13 cellular contexts compared by ENCODE assay signal in genomic region chr16:2226245-2226793, GRCh38. TPM values are rescaled to one million over a fixed set of nuclear protein-coding genes. Genes with fewer than 3 reads are reported as not detected.
DNase-seq lines count a peak whose midpoint lies in the region; ATAC-seq and TF ChIP-seq lines count a peak whose summit lies in the region.
"Had no signal": no experiment of that assay in that cellular context is flagged by ENCODE, and none has a peak within 500 bp of the region (broad histone marks: within the 10 kb centered on the region; RNA-seq: fewer than 3 reads in every experiment).

No MANE protein-coding gene starts in this region.

- H3K4me3 ChIP-seq in BLaER1 treated with 17β-estradiol and CSF1 and Interleukin-3, amounts not matched to agents 10 nM and 100 nM = peak overlapping the region in 1 of 10 experiments; percentile 31; a peak in 1 of 20 replicates
- no peak overlapping the region for H3K4me3 ChIP-seq in HEK293 (ENCODE audit: low read depth, low read length)
- no peak overlapping the region for H3K4me3 ChIP-seq in adrenal gland
- no peak overlapping the region for H3K4me3 ChIP-seq in esophagus squamous epithelium

- TF ChIP-seq POLR2A in adrenal gland (IDR thresholded peaks at IDR 0.05) (no peak), esophagus squamous epithelium (IDR thresholded peaks at IDR 0.05) (no peak)

- peaks cover 39 to 61% (median 46%) of the 10 kb centered on the region in 11 experiments for H3K36me3 ChIP-seq in BLaER1 treated with 17β-estradiol and CSF1 and Interleukin-3, amounts not matched to agents 10 nM and 100 nM
- peaks cover 0 to 48% of the 10 kb centered on the region in 2 experiments; a peak in 2 of 3 replicates for H3K36me3 ChIP-seq in HEK293 (ENCODE audit: control insufficient read depth in 2 of 2, insufficient read depth in 1 of 2, low read length in 2 of 2)
- peaks cover 0 to 26% of the 10 kb centered on the region in 2 donors for H3K36me3 ChIP-seq in adrenal gland (replicated peaks in 1 of 2)
- peaks cover 18 to 47% (median 21%) of the 10 kb centered on the region in 3 donors for H3K36me3 ChIP-seq in esophagus squamous epithelium

- CTCF ChIA-PET in HEK293 (lab: Yijun Ruan, JAX) = interaction anchor here (0.6 to 0.7 kb wide), 3 partner anchors 29 to 128 kb away, joined by 3 to 5 read pairs (median 4); no protein-coding TSS in a partner anchor

- ATAC-seq in naive B cell (ENCODE audit: low read depth in 2 of 2) = no peak

- H3K4me3 Mint-ChIP-seq in naive B cell = peak overlapping the region in 6 of 8 donors; percentile 8 to 79 (median 20)
- H3K4me3 Mint-ChIP-seq in T-helper 2 cell treated with Interferon-gamma antibody and Interleukin-4, amounts not matched to agents 5 μg/mL and 100 μg/mL, for 36 hours = no peak overlapping the region

- 43 to 67% (median 48%) methylated on average over 7 to 9 of the region's 9 CpGs for WGBS in adrenal gland, 4 donors
- WGBS in esophagus squamous epithelium, 2 donors = 57 to 64% methylated on average over 7 to 8 of the region's 9 CpGs

- TF ChIP-seq CTCF in HEK293 (tag by site-specific recombination; IDR thresholded peaks at IDR 0.05) (no peak), adrenal gland (IDR thresholded peaks at IDR 0.05) (no peak), esophagus squamous epithelium (IDR thresholded peaks at IDR 0.05) (no peak)

- peaks cover 0 to 11% of the 10 kb centered on the region in 2 donors for H3K36me3 Mint-ChIP-seq in naive B cell
- peaks cover 2% of the 10 kb centered on the region for H3K36me3 Mint-ChIP-seq in T-helper 2 cell treated with Interferon-gamma antibody and Interleukin-4, amounts not matched to agents 5 μg/mL and 100 μg/mL, for 36 hours (ENCODE audit: low read depth)

- no peaks in the 10 kb centered on the region for H3K27me3 ChIP-seq in BLaER1 treated with 17β-estradiol and CSF1 and Interleukin-3, amounts not matched to agents 10 nM and 100 nM
- H3K27me3 ChIP-seq in adrenal gland (no peaks in the 10 kb centered on the region), esophagus squamous epithelium (no peaks in the 10 kb centered on the region)

- H3K27ac Mint-ChIP-seq in naive B cell = peak overlapping the region in 3 of 6 donors; percentile 58 to 80 (median 68)
- no peak overlapping the region for H3K27ac Mint-ChIP-seq in T-helper 2 cell treated with Interferon-gamma antibody and Interleukin-4, amounts not matched to agents 5 μg/mL and 100 μg/mL, for 36 hours

- peaks cover 30 to 51% (median 33%) of the 10 kb centered on the region in 10 experiments for H3K4me1 ChIP-seq in BLaER1 treated with 17β-estradiol and CSF1 and Interleukin-3, amounts not matched to agents 10 nM and 100 nM
- H3K4me1 ChIP-seq in HEK293 (ENCODE audit: control insufficient read depth, insufficient read depth, low read length) (0 out of 2 replicates have a peak, but pooled peaks cover 2% of the 10 kb centered on the region), adrenal gland (replicated peaks in 1 of 2) (peaks cover 18 to 29% of the 10 kb centered on the region in 2 donors), esophagus squamous epithelium (peaks cover 12 to 59% (median 28%) of the 10 kb centered on the region in 3 donors)

- H3K4me1 Mint-ChIP-seq in naive B cell = peaks cover 0 to 21% (median 21%) of the 10 kb centered on the region in 3 donors
- H3K4me1 Mint-ChIP-seq in T-helper 2 cell treated with Interferon-gamma antibody and Interleukin-4, amounts not matched to agents 5 μg/mL and 100 μg/mL, for 36 hours (ENCODE audit: low read depth) = no peaks in the 10 kb centered on the region

- POLR2A ChIA-PET in HEK293 (lab: Yijun Ruan, JAX) = interaction anchor here (0.9 to 3.9 kb wide), 7 partner anchors 10 to 71 kb away, joined by 3 to 17 read pairs (median 5); partner anchors contain the start of genes DNASE1L2, ECI1, MLST8 and PGP

- peaks cover 43 to 78% (median 67%) of the 10 kb centered on the region in 11 experiments; a peak in 20 of 22 replicates for H4K20me1 ChIP-seq in BLaER1 treated with 17β-estradiol and CSF1 and Interleukin-3, amounts not matched to agents 10 nM and 100 nM

- peak overlapping the region in 5 of 11 experiments; percentile 1 to 52 (median 25); a peak in 7 of 22 replicates for H3K27ac ChIP-seq in BLaER1 treated with 17β-estradiol and CSF1 and Interleukin-3, amounts not matched to agents 10 nM and 100 nM
- H3K27ac ChIP-seq in HEK293 (ENCODE audit: extremely low read depth, low read depth, low read length) (peak overlapping the region; percentile 22; the same call in 1 of the 2 replicates), adrenal gland (peak overlapping the region in 3 of 5 donors; percentile 17 to 24 (median 19)), esophagus squamous epithelium (no peak overlapping the region)

- H3K4me2 ChIP-seq in BLaER1 treated with 17β-estradiol and CSF1 and Interleukin-3, amounts not matched to agents 10 nM and 100 nM = peak overlapping the region in 10 of 11 experiments; percentile 9 to 98 (median 90); a peak in 17 of 22 replicates

- DNase-seq in adrenal gland (peak in 1 of 7 donors; percentile 37), naive B cell (no peak), globus pallidus (ENCODE audit: low spot score) (no peak), esophagus squamous epithelium (lab: John Stamatoyannopoulos, UW) (no peak), NCI-H187 treated with DMSO at 0.1 percent for 48 hours (lab: John Stamatoyannopoulos, UW) (no peak)
- no peak for DNase-seq in T-helper 2 cell treated with Interferon-gamma antibody and Interleukin-4, amounts not matched to agents 5 μg/mL and 100 μg/mL, for 36 hours (ENCODE audit: low spot score)
- DNase-seq: DMS153; effector CD4-positive, alpha-beta T cell; hippocampal formation; Karpas-422; NCI-H526 had no signal

- no peaks in the 10 kb centered on the region for H3K9me3 ChIP-seq in BLaER1 treated with 17β-estradiol and CSF1 and Interleukin-3, amounts not matched to agents 10 nM and 100 nM (replicated peaks in 1 of 11)
- no peaks in the 10 kb centered on the region for H3K9me3 ChIP-seq in HEK293 (ENCODE audit: control insufficient read depth, insufficient read depth, low read depth, low read length)
- H3K9me3 ChIP-seq in adrenal gland (replicated peaks in 1 of 3) = no peaks in the 10 kb centered on the region
- H3K9me3 ChIP-seq in esophagus squamous epithelium = no peaks in the 10 kb centered on the region

- intact Hi-C loops in adrenal gland (cut with DNase I) = no loop called here
- intact Hi-C loops in esophagus squamous epithelium (cut with DNase I) = no loop called here

- no peaks in the 10 kb centered on the region for H3K27me3 Mint-ChIP-seq in naive B cell
- no peaks in the 10 kb centered on the region for H3K27me3 Mint-ChIP-seq in T-helper 2 cell treated with Interferon-gamma antibody and Interleukin-4, amounts not matched to agents 5 μg/mL and 100 μg/mL, for 36 hours (ENCODE audit: low read depth)

- no peaks in the 10 kb centered on the region for H3K9me3 Mint-ChIP-seq in naive B cell
- no peaks in the 10 kb centered on the region for H3K9me3 Mint-ChIP-seq in T-helper 2 cell treated with Interferon-gamma antibody and Interleukin-4, amounts not matched to agents 5 μg/mL and 100 μg/mL, for 36 hours

- peak overlapping the region; percentile 4 to 90 (median 38); a peak in 17 of 22 replicates for H3K9ac ChIP-seq in BLaER1 treated with 17β-estradiol and CSF1 and Interleukin-3, amounts not matched to agents 10 nM and 100 nM

TF ChIP-seq in HEK293, 187 proteins besides CTCF, POLR2A, EP300 and RAD21 (continues in another document):
- TF ChIP-seq ZNF16 (tag by site-specific recombination; IDR thresholded peaks at IDR 0.05; ENCODE audit: low read depth) = no peak
- no peak for TF ChIP-seq ZNF707 (tag by site-specific recombination; IDR thresholded peaks at IDR 0.05)
- peak; percentile 50; the same call in 1 of the 2 replicates for TF ChIP-seq KLF1 (tag by site-specific recombination; IDR thresholded peaks at IDR 0.05)

RNA-seq across cellular contexts. Expression of gene E4F1, which starts 2.9 kb away (rescaled TPM):
- total RNA-seq in adrenal gland = 10 to 100 TPM; 18.6 to 37.4 (median 27.1) TPM
- polyA plus RNA-seq in adrenal gland = 100 to 1,000 TPM in 1 of 3 donors, 10 to 100 TPM in 1, 1 to 10 TPM in 1; 2.9 to 121 (median 80.0) TPM
- polyA plus RNA-seq in naive B cell (ENCODE audit: low read depth in 6 of 6) = 10 to 100 TPM in 2 of 6 donors, 1 to 10 TPM in 4; 6.4 to 16.1 (median 8.9) TPM
- total RNA-seq in esophagus squamous epithelium = 10 to 100 TPM; 16.8 to 25.6 (median 19.2) TPM

RNA-seq across cellular contexts. Expression of gene DNASE1L2, which starts 9.9 kb away (rescaled TPM):
- total RNA-seq in adrenal gland (1 to 10 TPM in 2 of 8 donors, under 1 TPM in 5, not detected in 1; 0.25 to 2.9 (median 0.64) TPM), esophagus squamous epithelium (under 1 TPM in 3 of 4 donors, not detected in 1; 0.38 to 0.61 (median 0.57) TPM)
- polyA plus RNA-seq in adrenal gland (1 to 10 TPM in 2 of 3 donors, not detected in 1; 2.2 to 6.0 TPM), naive B cell (ENCODE audit: low read depth in 6 of 6) (under 1 TPM in 1 of 6 donors, not detected in 5; 0.30 TPM)

RNA-seq across cellular contexts. Expression of gene PGP, which starts 11.7 kb away (rescaled TPM):
- 10 to 100 TPM in 5 of 8 donors, 1 to 10 TPM in 3; 8.3 to 24.1 (median 12.6) TPM for total RNA-seq in adrenal gland
- polyA plus RNA-seq in adrenal gland = 10 to 100 TPM in 2 of 3 donors, 1 to 10 TPM in 1; 8.4 to 20.4 (median 12.8) TPM
- 10 to 100 TPM in 2 of 6 donors, 1 to 10 TPM in 4; 5.7 to 11.0 (median 9.5) TPM for polyA plus RNA-seq in naive B cell (ENCODE audit: low read depth in 6 of 6)
- 10 to 100 TPM in 1 of 4 donors, 1 to 10 TPM in 3; 5.5 to 14.2 (median 7.4) TPM for total RNA-seq in esophagus squamous epithelium

RNA-seq across cellular contexts. Expression of gene BRICD5, which starts 15.7 kb away (rescaled TPM):
- total RNA-seq in adrenal gland (1 to 10 TPM in 6 of 8 donors, under 1 TPM in 2; 0.36 to 6.4 (median 2.7) TPM), esophagus squamous epithelium (1 to 10 TPM in 3 of 4 donors, not detected in 1; 1.1 to 2.0 (median 1.6) TPM)
- polyA plus RNA-seq in adrenal gland (10 to 100 TPM in 1 of 3 donors, 1 to 10 TPM in 1, under 1 TPM in 1; 0.60 to 57.4 (median 8.9) TPM), naive B cell (ENCODE audit: low read depth in 6 of 6) (under 1 TPM in 2 of 6 donors, not detected in 4; 0.48 to 0.49 TPM)

RNA-seq across cellular contexts. Expression of gene MLST8, which starts 21.1 kb away (rescaled TPM):
- 100 to 1,000 TPM in 1 of 8 donors, 10 to 100 TPM in 7; 33.9 to 116 (median 57.2) TPM for total RNA-seq in adrenal gland
- polyA plus RNA-seq in adrenal gland = 10 to 100 TPM; 21.9 to 96.3 (median 69.1) TPM
- 10 to 100 TPM; 28.1 to 43.1 (median 33.4) TPM for polyA plus RNA-seq in naive B cell (ENCODE audit: low read depth in 6 of 6)
- 10 to 100 TPM; 33.1 to 48.8 (median 42.8) TPM for total RNA-seq in esophagus squamous epithelium

Comparison
In these comparisons a context has a peak if more than half of its experiments do, and no peak if none do; other contexts are left out.
1. H3K27ac ChIP-seq: peak in HEK293 (single experiment) and adrenal gland (3 of 5); none in esophagus squamous epithelium (0 of 4).